Comparison of ENCODE assay signal across 6 cellular contexts in genomic region chr12:38201461-38202276, GRCh38.
"Had no signal": no experiment of that assay in that cellular context is flagged by ENCODE, and none has a peak within 500 bp of the region (broad histone marks: within the 10 kb centered on the region; RNA-seq: fewer than 3 reads in every experiment).

No MANE protein-coding gene starts in this region.

- H3K4me3 Mint-ChIP-seq: GM23338, HFFc6 had no signal

- H3K36me3 ChIP-seq: HAP-1 had no signal

- H3K9me3 ChIP-seq: HAP-1 had no signal

- H3K4me3 ChIP-seq: GM23338, HAP-1, K562 had no signal

- H3K4me1 ChIP-seq: HAP-1 had no signal

- H3K27ac Mint-ChIP-seq: GM23338, HFFc6 had no signal

- ATAC-seq: GM23338, HCT116, K562 had no signal

- DNase-seq: HFFc6, IMR-90 had no signal

- H3K4me1 Mint-ChIP-seq: GM23338 had no signal
